8 cellular contexts compared by ENCODE assay signal in genomic region chr7:128409435-128410091, GRCh38.
DNase-seq lines count a peak whose midpoint lies in the region; ATAC-seq lines count a peak whose summit lies in the region.

Gene IMPDH1 (minus strand): TSS chr7:128409982. CDS start chr7:128409901, 81 bp downstream.

- ATAC-seq in GM18519 (IDR thresholded peaks at IDR 0.05; ENCODE audit: low FRiP score, unreplicated experiment) (peak; percentile 68), HG03025 (IDR thresholded peaks at IDR 0.05; ENCODE audit: low FRiP score, unreplicated experiment) (peak; percentile 82)

- DNase-seq in AG08395 (ENCODE audit: low spot score) (peak; percentile 98), NCI-H526 (lab: John Stamatoyannopoulos, UW) (peak; percentile 49 to 89), medulla oblongata (ENCODE audit: extremely low spot score) (peak; percentile 80)
- DNase-seq in activated CD4-positive, alpha-beta T cell treated with anti-CD3 and anti-CD28 coated beads, Interleukin-2, amount 50 U/mL, for 48 hours, result peak; percentile 94 to 96
- peak; percentile 76 for DNase-seq in effector CD4-positive, alpha-beta T cell
- peak; percentile 69 to 90 (median 80) for DNase-seq in stimulated activated CD4-positive, alpha-beta T cell treated with anti-CD3 and anti-CD28 coated beads, TNF-alpha, amount 100 ng/mL, for 48 hours (ENCODE audit: low read depth in 3 of 3)

Comparison
In these comparisons a context has a peak if more than half of its experiments do, and no peak if none do; other contexts are left out.
1. Peak in every context shown above with its lines: DNase-seq and ATAC-seq.